ENCODE assay signal across 1 cellular context in the genomic region with DNA sequence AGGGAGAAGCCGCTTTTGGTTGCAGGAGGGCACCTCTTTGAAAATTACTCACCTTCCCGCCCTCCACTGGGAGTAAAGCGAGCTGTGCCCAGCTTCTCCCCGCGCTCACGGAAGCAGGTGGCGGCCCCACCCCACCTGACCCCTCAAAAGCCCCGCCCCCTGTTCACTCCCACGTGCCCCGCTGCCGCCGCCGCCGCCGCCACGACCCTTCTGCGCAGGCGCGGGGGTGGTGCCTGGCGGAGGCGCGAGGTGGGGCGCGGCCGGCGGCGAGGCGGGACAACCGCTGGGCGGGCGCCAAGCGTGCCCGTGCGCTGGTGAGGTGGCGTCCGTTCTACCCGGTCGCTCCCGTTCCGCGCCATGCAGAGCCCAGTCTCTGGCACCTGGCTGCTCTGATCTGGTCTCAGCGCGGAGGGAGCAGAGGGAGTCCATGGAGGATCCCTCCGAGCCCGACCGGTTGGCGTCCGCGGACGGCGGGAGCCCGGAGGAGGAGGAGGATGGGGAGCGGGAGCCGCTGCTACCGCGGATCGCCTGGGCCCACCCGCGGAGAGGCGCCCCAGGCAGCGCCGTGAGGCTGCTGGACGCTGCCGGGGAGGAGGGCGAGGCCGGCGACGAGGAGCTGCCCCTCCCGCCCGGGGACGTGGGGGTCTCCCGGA.
A peak's percentile ranks its signal among the peaks of the same experiment; 100 is the strongest.
TF ChIP-seq lines count a peak whose summit lies in the region.

TSS of gene PI4K2B (plus strand) at position 297 of the 653 bp plus-strand sequence. CDS start at position 428, 131 bp downstream.

TF ChIP-seq in HCT116, 20 proteins besides CTCF, POLR2A, EP300 and RAD21 (continued from another document):
- TF ChIP-seq TCF7L2 (IDR thresholded peaks at IDR 0.05; ENCODE audit: borderline replicate concordance, extremely low read depth, insufficient read depth, insufficient read length) (no peak), ZNF274 (IDR thresholded peaks at IDR 0.05; ENCODE audit: low read depth, low read length) (no peak), SIN3A (IDR thresholded peaks at IDR 0.05; ENCODE audit: low read depth) (peak; percentile 36; the same call in 1 of the 2 replicates), MAX (IDR thresholded peaks at IDR 0.05) (peak; percentile 84), SRF (IDR thresholded peaks at IDR 0.05; ENCODE audit: low read depth) (no peak)
- TF ChIP-seq, protein P1, sequence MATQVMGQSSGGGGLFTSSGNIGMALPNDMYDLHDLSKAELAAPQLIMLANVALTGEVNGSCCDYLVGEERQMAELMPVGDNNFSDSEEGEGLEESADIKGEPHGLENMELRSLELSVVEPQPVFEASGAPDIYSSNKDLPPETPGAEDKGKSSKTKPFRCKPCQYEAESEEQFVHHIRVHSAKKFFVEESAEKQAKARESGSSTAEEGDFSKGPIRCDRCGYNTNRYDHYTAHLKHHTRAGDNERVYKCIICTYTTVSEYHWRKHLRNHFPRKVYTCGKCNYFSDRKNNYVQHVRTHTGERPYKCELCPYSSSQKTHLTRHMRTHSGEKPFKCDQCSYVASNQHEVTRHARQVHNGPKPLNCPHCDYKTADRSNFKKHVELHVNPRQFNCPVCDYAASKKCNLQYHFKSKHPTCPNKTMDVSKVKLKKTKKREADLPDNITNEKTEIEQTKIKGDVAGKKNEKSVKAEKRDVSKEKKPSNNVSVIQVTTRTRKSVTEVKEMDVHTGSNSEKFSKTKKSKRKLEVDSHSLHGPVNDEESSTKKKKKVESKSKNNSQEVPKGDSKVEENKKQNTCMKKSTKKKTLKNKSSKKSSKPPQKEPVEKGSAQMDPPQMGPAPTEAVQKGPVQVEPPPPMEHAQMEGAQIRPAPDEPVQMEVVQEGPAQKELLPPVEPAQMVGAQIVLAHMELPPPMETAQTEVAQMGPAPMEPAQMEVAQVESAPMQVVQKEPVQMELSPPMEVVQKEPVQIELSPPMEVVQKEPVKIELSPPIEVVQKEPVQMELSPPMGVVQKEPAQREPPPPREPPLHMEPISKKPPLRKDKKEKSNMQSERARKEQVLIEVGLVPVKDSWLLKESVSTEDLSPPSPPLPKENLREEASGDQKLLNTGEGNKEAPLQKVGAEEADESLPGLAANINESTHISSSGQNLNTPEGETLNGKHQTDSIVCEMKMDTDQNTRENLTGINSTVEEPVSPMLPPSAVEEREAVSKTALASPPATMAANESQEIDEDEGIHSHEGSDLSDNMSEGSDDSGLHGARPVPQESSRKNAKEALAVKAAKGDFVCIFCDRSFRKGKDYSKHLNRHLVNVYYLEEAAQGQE (IDR thresholded peaks at IDR 0.05; ENCODE audit: low read depth) = no peak
